ENCODE assay signal across 8 cellular contexts in the genomic region with DNA sequence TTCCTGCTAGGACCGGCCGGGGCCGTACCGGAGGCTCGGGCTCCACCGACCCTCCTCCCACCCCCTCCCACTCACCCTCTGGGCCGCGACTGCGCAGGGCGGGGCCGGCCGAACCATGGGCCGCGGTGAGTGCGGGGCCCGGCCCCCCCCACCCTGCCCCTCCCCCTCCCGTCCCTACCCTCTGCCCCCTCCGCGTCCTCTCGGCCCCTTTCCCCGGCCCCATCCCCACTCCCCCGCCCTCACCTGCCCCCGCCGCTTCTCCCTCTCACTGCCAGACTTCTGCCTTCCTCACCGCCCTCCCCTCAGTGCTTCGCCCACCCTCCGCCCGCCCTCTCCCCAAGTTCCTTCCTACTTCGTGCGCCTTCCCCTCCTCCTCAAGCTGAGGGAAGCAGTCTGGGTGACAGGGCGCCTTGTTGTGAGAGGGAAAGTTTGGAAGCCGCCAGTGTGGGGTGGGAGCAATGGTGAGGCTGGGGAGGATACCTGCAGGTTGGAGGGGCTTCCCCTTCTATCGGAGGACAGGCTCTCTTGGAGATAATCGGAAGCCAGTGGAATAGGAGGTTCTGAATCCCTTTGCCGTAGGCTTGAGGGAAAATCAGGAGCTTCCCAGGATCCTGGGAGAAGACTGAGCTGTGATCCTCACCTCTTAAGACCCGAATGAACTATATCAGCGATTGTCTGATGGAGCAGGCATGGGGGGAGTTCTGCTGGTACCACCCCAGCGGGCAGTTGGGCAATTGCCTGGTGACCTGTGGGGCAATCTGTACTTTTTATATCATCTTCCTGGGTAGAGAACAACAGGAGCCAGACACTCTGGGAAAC. TPM values are rescaled to one million over a fixed set of nuclear protein-coding genes. Genes with fewer than 3 reads are reported as not detected.
DNase-seq lines count a peak whose midpoint lies in the region; ATAC-seq and TF ChIP-seq lines count a peak whose summit lies in the region.

No MANE protein-coding gene starts in this region.

- peak overlapping the region; percentile 87 for H3K27ac Mint-ChIP-seq in activated naive CD8-positive, alpha-beta T cell treated with anti-CD3 and anti-CD28 coated beads, Interleukin-2, amount 50 U/mL, for 24 hours

- peak overlapping the region; percentile 75 for H3K9ac ChIP-seq in PC-3 (ENCODE audit: low read length)

- H3K27me3 ChIP-seq in PC-3 (ENCODE audit: low read length) (no peaks in the 10 kb centered on the region), heart right ventricle (no peaks in the 10 kb centered on the region)

- peaks cover 2% of the 10 kb centered on the region for H3K27me3 Mint-ChIP-seq in activated naive CD8-positive, alpha-beta T cell treated with anti-CD3 and anti-CD28 coated beads, Interleukin-2, amount 50 U/mL, for 24 hours

- peaks cover 47% of the 10 kb centered on the region for H3K79me2 ChIP-seq in PC-3 (ENCODE audit: low read length)

- peak; percentile 1 for ATAC-seq in PC-3
- no peak for ATAC-seq in activated naive CD8-positive, alpha-beta T cell treated with anti-CD3 and anti-CD28 coated beads, Interleukin-2, amount 50 U/mL, for 24 hours
- peak in 3 of 8 donors; percentile 0 to 8 (median 2) for ATAC-seq in heart right ventricle
- no peak for ATAC-seq in GM21619 (IDR thresholded peaks at IDR 0.05; ENCODE audit: unreplicated experiment)
- no peak for ATAC-seq in HG03460 (IDR thresholded peaks at IDR 0.05; ENCODE audit: unreplicated experiment)

- TSS peak; percentile 30 for BruUV-seq in PC-3 (replicated peaks; lab: Mats Ljungman, UMichigan)

- H3K4me1 Mint-ChIP-seq in activated naive CD8-positive, alpha-beta T cell treated with anti-CD3 and anti-CD28 coated beads, Interleukin-2, amount 50 U/mL, for 24 hours = peaks cover 52% of the 10 kb centered on the region

- H3K27ac ChIP-seq in PC-3 (ENCODE audit: low read length) (peak overlapping the region; percentile 77), heart right ventricle (peak overlapping the region; percentile 89 to 100 (median 98))

- H3K4me3 ChIP-seq in PC-3 (ENCODE audit: low read length) (peak overlapping the region; percentile 71), heart right ventricle (peak overlapping the region; percentile 52 to 98 (median 82))

- H2AFZ ChIP-seq in PC-3 (ENCODE audit: low read length) = no peak overlapping the region

- H3K4me2 ChIP-seq in PC-3 (ENCODE audit: low read length) = peak overlapping the region; percentile 87

- CTCF ChIA-PET in PC-3 (lab: Charles Lee) = interaction anchor here (0.6 kb wide), 1 partner anchor 214 kb away, joined by 12 read pairs; no protein-coding TSS in a partner anchor

- DNase-seq in NCI-H345 (lab: John Stamatoyannopoulos, UW) = peak; percentile 44
- DNase-seq in NCI-H345 treated with DMSO at 0.1 percent for 48 hours (lab: John Stamatoyannopoulos, UW; ENCODE audit: unreplicated experiment) = no peak
- peak; percentile 46 for DNase-seq in PC-3
- peak; percentile 51 for DNase-seq in activated naive CD8-positive, alpha-beta T cell treated with anti-CD3 and anti-CD28 coated beads, Interleukin-2, amount 50 U/mL, for 24 hours
- peak; percentile 67 to 77 for DNase-seq in heart right ventricle
- DNase-seq in pons (ENCODE audit: low spot score) = peak; percentile 59

- intact Hi-C loops in PC-3 (cut with micrococcal nuclease) (no loop called here), heart right ventricle (cut with DNase I) (loop anchor here in 2 of 10 donors (2.0 kb wide), 1 partner anchor 24 kb away; the partner anchor contains the start of gene DCTN2 (in 2 of the 2))

- peaks cover 30% of the 10 kb centered on the region for H3K36me3 Mint-ChIP-seq in activated naive CD8-positive, alpha-beta T cell treated with anti-CD3 and anti-CD28 coated beads, Interleukin-2, amount 50 U/mL, for 24 hours (ENCODE audit: low read depth)

- H3K4me1 ChIP-seq in PC-3 (ENCODE audit: insufficient read depth, low read length) = peaks cover 39% of the 10 kb centered on the region
- H3K4me1 ChIP-seq in heart right ventricle = peaks cover 25 to 60% (median 49%) of the 10 kb centered on the region in 9 donors

- 0 to 1% methylated on average over 25 to 38 of the region's 38 CpGs for whole genome bisulfite sequencing in heart right ventricle, 2 donors

- no peak for TF ChIP-seq CTCF in PC-3 (conservative IDR thresholded peaks at IDR 0.05; ENCODE audit: low read depth, low read length)
- no peak for TF ChIP-seq CTCF in heart right ventricle (IDR thresholded peaks at IDR 0.05)

- no peaks in the 10 kb centered on the region for H3K9me2 ChIP-seq in PC-3 (replicated peaks; ENCODE audit: low read length)

- H3K36me3 ChIP-seq in PC-3 (ENCODE audit: low read depth, low read length) = peaks cover 26% of the 10 kb centered on the region
- H3K36me3 ChIP-seq in heart right ventricle = peaks cover 0 to 50% (median 20%) of the 10 kb centered on the region in 9 donors

- POLR2A ChIA-PET in PC-3 (lab: Charles Lee; ENCODE audit: unreplicated experiment) = no interaction called here

- H3F3A ChIP-seq in PC-3 (ENCODE audit: low read length, unreplicated experiment) = no peaks in the 10 kb centered on the region

- no peaks in the 10 kb centered on the region for H3K9me3 Mint-ChIP-seq in activated naive CD8-positive, alpha-beta T cell treated with anti-CD3 and anti-CD28 coated beads, Interleukin-2, amount 50 U/mL, for 24 hours

- H4K20me1 ChIP-seq in PC-3 (ENCODE audit: low read length) = peaks cover 21% of the 10 kb centered on the region

- peak overlapping the region; percentile 95 for H3K4me3 Mint-ChIP-seq in activated naive CD8-positive, alpha-beta T cell treated with anti-CD3 and anti-CD28 coated beads, Interleukin-2, amount 50 U/mL, for 24 hours

- H3K9me3 ChIP-seq in PC-3 (ENCODE audit: low read length) (no peaks in the 10 kb centered on the region), heart right ventricle (no peaks in the 10 kb centered on the region)

RNA-seq across cellular contexts. Expression of gene MBD6, which starts 0.5 kb away (rescaled TPM):
- total RNA-seq in PC-3 (2014; rRNA removed) = 13.1 and 13.2 TPM in 2 replicates
- total RNA-seq in heart right ventricle = 10 to 100 TPM; 22.8 to 46.9 (median 33.5) TPM
- polyA plus RNA-seq in heart right ventricle = 10 to 100 TPM in 1 of 2 donors, 1 to 10 TPM in 1; 8.8 to 35.4 TPM

RNA-seq across cellular contexts. Expression of gene DDIT3, which starts 2.8 kb away (rescaled TPM):
- total RNA-seq in PC-3 (2014; rRNA removed) (27.4 and 33.1 TPM in 2 replicates), heart right ventricle (10 to 100 TPM; 11.2 to 34.1 (median 22.0) TPM)
- polyA plus RNA-seq in heart right ventricle = 100 to 1,000 TPM in 1 of 2 donors, 10 to 100 TPM in 1; 65.2 to 106 TPM

RNA-seq across cellular contexts. Expression of gene DCTN2, which starts 23.9 kb away (rescaled TPM):
- total RNA-seq in PC-3 (2014; rRNA removed) (88.5 and 96.4 TPM in 2 replicates), heart right ventricle (100 to 1,000 TPM in 5 of 10 donors, 10 to 100 TPM in 5; 82.9 to 116 (median 101) TPM)
- 100 to 1,000 TPM in 1 of 2 donors, 10 to 100 TPM in 1; 45.9 to 174 TPM for polyA plus RNA-seq in heart right ventricle

RNA-seq across cellular contexts. Expression of gene KIF5A, which starts 26.7 kb away (rescaled TPM):
- total RNA-seq in PC-3 (2014; rRNA removed) = not detected in 2 replicates
- total RNA-seq in heart right ventricle = under 1 TPM in 5 of 10 donors, not detected in 5; 0.05 to 0.29 (median 0.07) TPM
- under 1 TPM; 0.06 to 0.07 TPM for polyA plus RNA-seq in heart right ventricle

RNA-seq across cellular contexts. Expression of gene MARS1, which starts 35.2 kb away (rescaled TPM):
- 209 and 210 TPM in 2 replicates for total RNA-seq in PC-3 (2014; rRNA removed)
- total RNA-seq in heart right ventricle = 100 to 1,000 TPM in 1 of 10 donors, 10 to 100 TPM in 9; 56.7 to 105 (median 72.5) TPM
- polyA plus RNA-seq in heart right ventricle = 100 to 1,000 TPM in 1 of 2 donors, 10 to 100 TPM in 1; 94.7 to 108 TPM
